In genomic region chr16:89729293-89729692, GRCh38 we compare ENCODE assay signal across 1 cellular context.
A peak's percentile ranks its signal among the peaks of the same experiment; 100 is the strongest.
TF ChIP-seq lines count a peak whose summit lies in the region.

No MANE protein-coding gene starts in this region.

TF ChIP-seq in K562, 482 proteins besides CTCF, POLR2A, EP300 and RAD21:
- no peak for TF ChIP-seq CBFA2T3 (IDR thresholded peaks at IDR 0.05)
- TF ChIP-seq POLR2G (IDR thresholded peaks at IDR 0.05; ENCODE audit: low read depth, low read length): peak; percentile 8; the same call in 1 of the 2 replicates
- no peak for TF ChIP-seq NELFE (IDR thresholded peaks at IDR 0.05; ENCODE audit: insufficient read depth, insufficient read length)
- no peak for TF ChIP-seq PREB (CRISPR knock-in tag; IDR thresholded peaks at IDR 0.05)
